In the genomic region with DNA sequence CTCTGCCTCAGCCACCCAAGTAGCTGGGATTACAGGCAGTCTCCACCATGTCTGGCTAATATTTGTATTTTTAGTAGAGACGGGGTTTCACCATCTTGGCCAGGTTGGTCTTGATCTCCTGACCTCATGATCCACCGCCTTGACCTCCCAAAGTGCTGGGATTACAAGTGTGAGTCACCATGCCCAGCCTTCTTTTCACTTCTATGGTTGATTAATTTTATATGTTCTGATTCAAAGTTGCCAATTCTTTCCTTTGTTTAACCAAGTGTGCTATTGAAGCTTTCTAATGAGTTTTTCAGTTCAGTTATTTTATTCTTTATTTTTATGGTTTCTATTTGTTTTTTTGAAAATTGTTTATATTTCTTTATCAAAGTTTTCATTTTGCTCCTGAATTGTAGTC, we compare ENCODE assay signal across 8 cellular contexts.
"Had no signal": no experiment of that assay in that cellular context is flagged by ENCODE, and none has a peak within 500 bp of the region (broad histone marks: within the 10 kb centered on the region; RNA-seq: fewer than 3 reads in every experiment).

No MANE protein-coding gene starts in this region.

- H3K4me3 ChIP-seq: GM12878 had no signal

- DNase-seq: GDM1, GF-D8 had no signal

- FAIRE-seq: G401.6, GM12878, GM12891, GM12892, GM18507, GM19239 had no signal

- ATAC-seq: GM12878 had no signal
